In the genomic region with DNA sequence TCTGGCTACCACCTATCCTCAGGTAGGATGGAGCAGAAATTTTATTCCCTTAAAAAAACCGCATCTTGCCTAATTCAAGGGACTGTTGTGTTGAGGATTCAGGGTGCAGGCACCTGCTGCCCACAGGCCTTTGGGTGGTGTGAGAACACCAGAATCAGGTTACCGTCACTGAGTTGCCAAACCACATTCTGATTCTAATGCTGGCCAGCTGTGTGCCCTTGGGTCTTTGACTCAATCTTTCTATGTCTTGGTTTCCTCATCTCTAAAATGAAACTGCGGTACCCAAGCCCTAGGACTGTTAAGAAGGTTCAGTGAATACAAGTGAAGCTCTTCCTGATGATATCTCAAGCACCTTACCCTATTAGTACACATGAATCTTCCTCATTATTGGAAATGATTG, we compare ENCODE assay signal across 16 cellular contexts.
"Had no signal": no experiment of that assay in that cellular context is flagged by ENCODE, and none has a peak within 500 bp of the region (broad histone marks: within the 10 kb centered on the region; RNA-seq: fewer than 3 reads in every experiment).

No MANE protein-coding gene starts in this region.

- H3K9me3 ChIP-seq: ascending aorta had no signal

- H3K36me3 ChIP-seq: ascending aorta had no signal

- H3K27ac ChIP-seq: ascending aorta, VCaP had no signal

- FAIRE-seq: urothelium cell line had no signal

- H3K27me3 ChIP-seq: ascending aorta had no signal

- DNase-seq: activated CD4-positive, alpha-beta T cell treated with anti-CD3 and anti-CD28 coated beads for 1 hour; activated CD4-positive, alpha-beta T cell treated with anti-CD3 and anti-CD28 coated beads, Interleukin-2, amount 50 U/mL, for 4 hours; activated naive CD4-positive, alpha-beta T cell treated with anti-CD3 and anti-CD28 coated beads, Interleukin-2, amount 10 ng/mL, durations not matched to agents 7 days and 5 days; dermis blood vessel endothelial cell; endodermal cell; erythroblast; islet precursor cell; naive thymus-derived CD4-positive, alpha-beta T cell; posterior cingulate gyrus; retina; stimulated activated CD4-positive, alpha-beta T cell treated with anti-CD3 and anti-CD28 coated beads, Interleukin-2, amount 100 ng/mL, for 48 hours had no signal

- H3K4me3 ChIP-seq: ascending aorta had no signal

- ATAC-seq: left lobe of liver; naive thymus-derived CD4-positive, alpha-beta T cell; stimulated activated memory B cell treated with anti-CD40 and anti-IgM and Interleukin-4, amounts not matched to agents 10 μg/mL and 1 μg/mL and 100 μg/mL, for 72 hours had no signal
